Comparison of ENCODE assay signal across 13 cellular contexts in the genomic region with DNA sequence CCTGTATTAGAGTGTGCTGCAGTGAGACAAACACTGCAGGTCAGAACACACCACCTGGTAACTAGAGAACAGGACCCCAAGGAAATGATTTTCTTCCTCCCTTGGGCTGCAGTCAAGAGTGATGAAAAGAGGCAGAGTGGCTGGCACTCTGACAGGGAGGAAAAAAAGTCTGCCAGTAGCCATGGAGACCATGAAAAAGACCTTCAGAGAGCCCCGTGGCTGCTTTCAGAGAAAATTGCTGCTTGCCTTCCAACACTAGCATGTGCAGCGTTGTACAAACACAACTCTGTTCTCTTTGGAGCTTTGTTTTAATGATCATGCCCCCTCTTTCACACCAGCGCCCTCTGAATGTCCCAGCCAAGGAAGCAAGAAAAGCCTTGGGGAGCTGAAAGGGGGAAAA.
A peak's percentile ranks its signal among the peaks of the same experiment; 100 is the strongest.
DNase-seq lines count a peak whose midpoint lies in the region; ATAC-seq and TF ChIP-seq lines count a peak whose summit lies in the region.
"Had no signal": no experiment of that assay in that cellular context is flagged by ENCODE, and none has a peak within 500 bp of the region (broad histone marks: within the 10 kb centered on the region; RNA-seq: fewer than 3 reads in every experiment).

No MANE protein-coding gene starts in this region.

- H3K9me3 Mint-ChIP-seq in nephron: no peaks in the 10 kb centered on the region
- no peaks in the 10 kb centered on the region for H3K9me3 Mint-ChIP-seq in activated naive CD8-positive, alpha-beta T cell treated with anti-CD3 and anti-CD28 coated beads, Interleukin-2, amount 50 U/mL, for 24 hours

- DNase-seq in Right ventricle myocardium superior (no peak), left ventricle myocardium inferior (no peak), aorta (no peak), D341Med (ENCODE audit: low spot score) (no peak)
- DNase-seq in activated naive CD8-positive, alpha-beta T cell treated with anti-CD3 and anti-CD28 coated beads, Interleukin-2, amount 50 U/mL, for 24 hours: no peak
- DNase-seq: activated CD4-positive, alpha-beta T cell treated with anti-CD3 and anti-CD28 coated beads for 4 hours; activated gamma-delta T cell treated with Interleukin-2 at 50 U/mL for 16 hours; NCI-H526; transverse colon had no signal

- WGBS in aorta, 2 donors: 3 to 8% methylated on average over 3 of the region's 3 CpGs

- H3K4me1 ChIP-seq in left ventricle myocardium inferior: peaks cover 9% of the 10 kb centered on the region
- H3K4me1 ChIP-seq in aorta (ENCODE audit: control insufficient read depth in 1 of 2, insufficient read depth in 2 of 2, low read length in 2 of 2): no peaks in the 10 kb centered on the region

- H3K4me1 Mint-ChIP-seq in nephron: peaks cover 21% of the 10 kb centered on the region
- H3K4me1 Mint-ChIP-seq in activated naive CD8-positive, alpha-beta T cell treated with anti-CD3 and anti-CD28 coated beads, Interleukin-2, amount 50 U/mL, for 24 hours: peaks cover 26% of the 10 kb centered on the region

- intact Hi-C loops in Right ventricle myocardium superior (cut with DNase I): no loop called here
- intact Hi-C loops in left ventricle myocardium inferior (cut with micrococcal nuclease): no loop called here
- intact Hi-C loops in aorta (cut with DNase I): loop anchor here in 1 of 2 donors (10.0 kb wide), 1 partner anchor 170 kb away; a partner anchor contains a TSS

- H3K27ac Mint-ChIP-seq in nephron: peak overlapping the region; percentile 66 to 83 (median 81)
- H3K27ac Mint-ChIP-seq in activated naive CD8-positive, alpha-beta T cell treated with anti-CD3 and anti-CD28 coated beads, Interleukin-2, amount 50 U/mL, for 24 hours: no peak overlapping the region
- H3K27ac Mint-ChIP-seq: dendritic cell treated with granulocyte-macrophage colony-stimulating factor and Interleukin-4, amounts not matched to agents 40 ng/mL and 50 ng/mL, for 4 days had no signal

- no peaks in the 10 kb centered on the region for H3K9me3 ChIP-seq in left ventricle myocardium inferior (replicated peaks)
- no peaks in the 10 kb centered on the region for H3K9me3 ChIP-seq in aorta (ENCODE audit: control insufficient read depth, low read length)
- H3K9me3 ChIP-seq: transverse colon had no signal

- no peak overlapping the region for H3K4me3 Mint-ChIP-seq in nephron
- H3K4me3 Mint-ChIP-seq in activated naive CD8-positive, alpha-beta T cell treated with anti-CD3 and anti-CD28 coated beads, Interleukin-2, amount 50 U/mL, for 24 hours: no peak overlapping the region
- H3K4me3 Mint-ChIP-seq: dendritic cell treated with granulocyte-macrophage colony-stimulating factor and Interleukin-4, amounts not matched to agents 40 ng/mL and 50 ng/mL, for 4 days had no signal

- TF ChIP-seq CTCF in left ventricle myocardium inferior (IDR thresholded peaks at IDR 0.05; ENCODE audit: borderline replicate concordance) (no peak), nephron (IDR thresholded peaks at IDR 0.05; ENCODE audit: unreplicated experiment in 3 of 3) (no peak)

- H3K36me3 ChIP-seq in left ventricle myocardium inferior (no peaks in the 10 kb centered on the region), aorta (ENCODE audit: control insufficient read depth in 1 of 2, insufficient read depth in 2 of 2, low read length in 1 of 2) (no peaks in the 10 kb centered on the region)
- H3K36me3 ChIP-seq: transverse colon had no signal

- peaks cover 11% of the 10 kb centered on the region for H3K27me3 Mint-ChIP-seq in nephron (ENCODE audit: low read depth)
- no peaks in the 10 kb centered on the region for H3K27me3 Mint-ChIP-seq in activated naive CD8-positive, alpha-beta T cell treated with anti-CD3 and anti-CD28 coated beads, Interleukin-2, amount 50 U/mL, for 24 hours
- H3K27me3 Mint-ChIP-seq: dendritic cell treated with granulocyte-macrophage colony-stimulating factor and Interleukin-4, amounts not matched to agents 40 ng/mL and 50 ng/mL, for 4 days had no signal

- H3K4me3 ChIP-seq in left ventricle myocardium inferior: no peak overlapping the region
- no peak overlapping the region for H3K4me3 ChIP-seq in aorta (ENCODE audit: low read length in 2 of 2)
- H3K4me3 ChIP-seq: transverse colon had no signal

- no peaks in the 10 kb centered on the region for H3K36me3 Mint-ChIP-seq in nephron (ENCODE audit: low read depth)
- H3K36me3 Mint-ChIP-seq in activated naive CD8-positive, alpha-beta T cell treated with anti-CD3 and anti-CD28 coated beads, Interleukin-2, amount 50 U/mL, for 24 hours (ENCODE audit: low read depth): no peaks in the 10 kb centered on the region

- H3K27ac ChIP-seq in left ventricle myocardium inferior (replicated peaks) (no peak overlapping the region), cingulate gyrus (ENCODE audit: low read depth, low read length) (peak overlapping the region; percentile 93), aorta (ENCODE audit: low read depth in 1 of 2, low read length in 2 of 2) (no peak overlapping the region)
- H3K27ac ChIP-seq: transverse colon had no signal

- peak; percentile 38 for ATAC-seq in Right ventricle myocardium superior (ENCODE audit: poor library complexity)
- ATAC-seq in aorta (ENCODE audit: low FRiP score): peak; percentile 27
- no peak for ATAC-seq in HG02852 (IDR thresholded peaks at IDR 0.05; ENCODE audit: unreplicated experiment)
- no peak for ATAC-seq in activated naive CD8-positive, alpha-beta T cell treated with anti-CD3 and anti-CD28 coated beads, Interleukin-2, amount 50 U/mL, for 24 hours

- H3K27me3 ChIP-seq in left ventricle myocardium inferior (ENCODE audit: low read depth) (peaks cover 4% of the 10 kb centered on the region), aorta (ENCODE audit: control insufficient read depth in 1 of 2, insufficient read depth in 2 of 2, low read length in 1 of 2) (no peaks in the 10 kb centered on the region)
- H3K27me3 ChIP-seq: transverse colon had no signal

Comparison
In these comparisons a context has a peak if more than half of its experiments do, and no peak if none do; other contexts are left out.
1. ATAC-seq: peak in Right ventricle myocardium superior (single experiment) and aorta (single experiment); none in HG02852 (single experiment) and activated naive CD8-positive, alpha-beta T cell treated with anti-CD3 and anti-CD28 coated beads, Interleukin-2, amount 50 U/mL, for 24 hours (single experiment).